26 cellular contexts compared by ENCODE assay signal in genomic region chr15:29917600-29918597, GRCh38.
DNase-seq lines count a peak whose midpoint lies in the region; TF ChIP-seq lines count a peak whose summit lies in the region.
"Had no signal": no experiment of that assay in that cellular context is flagged by ENCODE, and none has a peak within 500 bp of the region (broad histone marks: within the 10 kb centered on the region; RNA-seq: fewer than 3 reads in every experiment).

No MANE protein-coding gene starts in this region.

- CTCF ChIA-PET in activated naive CD4-positive, alpha-beta T cell treated with anti-CD3 and anti-CD28 coated beads, Interleukin-2, amount 10 ng/mL, durations not matched to agents 7 days and 5 days (lab: Charles Lee) = no interaction called here

- H3K23ac ChIP-seq in mesendoderm (ENCODE audit: low read length) = no peak overlapping the region

- H3K27me3 ChIP-seq in ACC112 (ENCODE audit: insufficient read depth, low read length) (no peaks in the 10 kb centered on the region), hepatocyte (no peaks in the 10 kb centered on the region), mesendoderm (ENCODE audit: insufficient read depth, low read length, poor library complexity) (no peaks in the 10 kb centered on the region)
- H3K27me3 ChIP-seq: BLaER1, neural progenitor cell, upper lobe of left lung had no signal

- H3K9me3 Mint-ChIP-seq in HFFc6 = no peaks in the 10 kb centered on the region
- no peaks in the 10 kb centered on the region for H3K9me3 Mint-ChIP-seq in activated naive CD4-positive, alpha-beta T cell treated with anti-CD3 and anti-CD28 coated beads, Interleukin-2, amount 10 ng/mL, durations not matched to agents 7 days and 5 days
- H3K9me3 Mint-ChIP-seq: activated CD4-positive, alpha-beta T cell treated with anti-CD3 and anti-CD28 coated beads, Interleukin-2, amount 10 ng/mL, durations not matched to agents 7 days and 5 days; H9; neural progenitor cell; T-helper 2 cell treated with Interferon-gamma antibody and Interleukin-4, amounts not matched to agents 5 μg/mL and 100 μg/mL, for 36 hours had no signal

- H2AFZ ChIP-seq in ACC112 (ENCODE audit: low read length, unreplicated experiment) (peak overlapping the region; percentile 59), hepatocyte (no peak overlapping the region)
- H2AFZ ChIP-seq: neural progenitor cell had no signal

- H3K36me3 Mint-ChIP-seq in HFFc6 (ENCODE audit: low read depth) = no peaks in the 10 kb centered on the region
- H3K36me3 Mint-ChIP-seq in activated naive CD4-positive, alpha-beta T cell treated with anti-CD3 and anti-CD28 coated beads, Interleukin-2, amount 10 ng/mL, durations not matched to agents 7 days and 5 days = no peaks in the 10 kb centered on the region
- H3K36me3 Mint-ChIP-seq: neural progenitor cell had no signal

- H3K56ac ChIP-seq in mesendoderm (ENCODE audit: low read length) = no peak overlapping the region

- no peak overlapping the region for H2AK5ac ChIP-seq in mesendoderm (ENCODE audit: low read length)

- H3K79me2 ChIP-seq in ACC112 (ENCODE audit: control insufficient read depth, insufficient read depth, low read length, unreplicated experiment) = no peaks in the 10 kb centered on the region
- no peaks in the 10 kb centered on the region for H3K79me2 ChIP-seq in hepatocyte
- no peaks in the 10 kb centered on the region for H3K79me2 ChIP-seq in mesendoderm (ENCODE audit: control insufficient read depth, insufficient read depth, low read length)

- H3K36me3 ChIP-seq in ACC112 (ENCODE audit: insufficient read depth, low read length) = no peaks in the 10 kb centered on the region
- H3K36me3 ChIP-seq in hepatocyte (replicated peaks; ENCODE audit: insufficient read depth, low read depth) = no peaks in the 10 kb centered on the region
- no peaks in the 10 kb centered on the region for H3K36me3 ChIP-seq in mesendoderm (ENCODE audit: control insufficient read depth, insufficient read depth, low read length)
- H3K36me3 ChIP-seq: BLaER1, neural progenitor cell, upper lobe of left lung, WERI-Rb-1 had no signal

- H4K5ac ChIP-seq in mesendoderm (ENCODE audit: low read length) = no peak overlapping the region

- H3K4me2 ChIP-seq in hepatocyte (peak overlapping the region; percentile 40), mesendoderm (ENCODE audit: low read length) (no peak overlapping the region)
- H3K4me2 ChIP-seq: BLaER1, neural progenitor cell had no signal

- H3K79me1 ChIP-seq in mesendoderm (ENCODE audit: low read length) = no peaks in the 10 kb centered on the region

- peak overlapping the region; percentile 69 for H3K4me3 Mint-ChIP-seq in HFFc6
- H3K4me3 Mint-ChIP-seq in activated naive CD4-positive, alpha-beta T cell treated with anti-CD3 and anti-CD28 coated beads, Interleukin-2, amount 10 ng/mL, durations not matched to agents 7 days and 5 days = no peak overlapping the region
- H3K4me3 Mint-ChIP-seq: activated CD4-positive, alpha-beta T cell treated with anti-CD3 and anti-CD28 coated beads, Interleukin-2, amount 10 ng/mL, durations not matched to agents 7 days and 5 days; H9; neural progenitor cell; T-helper 2 cell treated with Interferon-gamma antibody and Interleukin-4, amounts not matched to agents 5 μg/mL and 100 μg/mL, for 36 hours had no signal

- no peak overlapping the region for H4K8ac ChIP-seq in mesendoderm (ENCODE audit: low read depth, low read length)

- H3K27me3 Mint-ChIP-seq in HFFc6 (ENCODE audit: insufficient read depth) = no peaks in the 10 kb centered on the region; the same call in 1 of the 2 replicates
- H3K27me3 Mint-ChIP-seq in activated naive CD4-positive, alpha-beta T cell treated with anti-CD3 and anti-CD28 coated beads, Interleukin-2, amount 10 ng/mL, durations not matched to agents 7 days and 5 days = peaks cover 26% of the 10 kb centered on the region

- H3K27ac ChIP-seq in ACC112 (ENCODE audit: low read depth, low read length) = peak overlapping the region; percentile 28
- peak overlapping the region; percentile 5 for H3K27ac ChIP-seq in caudate nucleus (ENCODE audit: low read depth, low read length)
- H3K27ac ChIP-seq in hepatocyte = peak overlapping the region; percentile 56
- H3K27ac ChIP-seq in mesendoderm (ENCODE audit: low read depth, low read length) = no peak overlapping the region
- H3K27ac ChIP-seq: BLaER1, neural progenitor cell, upper lobe of left lung, WERI-Rb-1 had no signal

- WGBS in hepatocyte (ENCODE audit: low lambda C conversion rate, missing lambda C conversion rate) = 84% methylated on average over 11 of the region's 11 CpGs
- no CpG with 5 or more reads among the region's 11 CpGs for WGBS in mesendoderm (ENCODE audit: extremely low coverage, insufficient coverage, low lambda C conversion rate)

- no peak overlapping the region for H2BK5ac ChIP-seq in mesendoderm (ENCODE audit: low read length)

- H3K9me2 ChIP-seq in hepatocyte (replicated peaks; ENCODE audit: insufficient read depth) = no peaks in the 10 kb centered on the region

- no peak overlapping the region for H2BK15ac ChIP-seq in mesendoderm (replicated peaks; ENCODE audit: low read depth)

- H3K4me1 ChIP-seq in ACC112 (ENCODE audit: control insufficient read depth, insufficient read depth, low read length, unreplicated experiment) (peaks cover 37% of the 10 kb centered on the region), hepatocyte (ENCODE audit: insufficient read depth) (peaks cover 23% of the 10 kb centered on the region), mesendoderm (ENCODE audit: control insufficient read depth, low read depth, low read length) (peaks cover 6% of the 10 kb centered on the region)
- H3K4me1 ChIP-seq: BLaER1 had no signal

- no peak overlapping the region for H3K9ac ChIP-seq in mesendoderm (ENCODE audit: low read length)
- H3K9ac ChIP-seq: BLaER1, neural progenitor cell had no signal

- no peak overlapping the region for H3K18ac ChIP-seq in mesendoderm (ENCODE audit: low read length)

- DNase-seq in HFFc6 (peak; percentile 69), caudate nucleus (lab: John Stamatoyannopoulos, UW) (no peak), hepatocyte (ENCODE audit: low spot score) (peak; percentile 30), NCI-H2029 (lab: John Stamatoyannopoulos, UW) (no peak), mesendoderm (no peak)
- DNase-seq in stimulated activated CD4-positive, alpha-beta T cell treated with anti-CD3 and anti-CD28 coated beads, Interleukin-4, amount 100 ng/mL, for 4 hours = no peak
- no peak for DNase-seq in activated naive CD4-positive, alpha-beta T cell treated with anti-CD3 and anti-CD28 coated beads, Interleukin-2, amount 10 ng/mL, durations not matched to agents 7 days and 5 days
- DNase-seq: activated CD4-positive, alpha-beta T cell treated with anti-CD3 and anti-CD28 coated beads, Interleukin-2, amount 10 ng/mL, durations not matched to agents 7 days and 5 days; activated naive CD4-positive, alpha-beta T cell; activated T-cell treated with anti-CD3 and anti-CD28 coated beads, Interleukin-2, amount 50 U/mL, for 48 hours; amniotic stem cell; Calu3; dermis blood vessel endothelial cell; DND-41; H9; MM.1S; NCI-H1417 treated with DMSO at 0.1 percent for 48 hours; NCI-H446; NCI-H82; posterior cingulate gyrus; upper lobe of left lung; WERI-Rb-1 had no signal

- H2BK120ac ChIP-seq in mesendoderm (ENCODE audit: low read depth, low read length) = no peak overlapping the region

- no peak overlapping the region for H3K4ac ChIP-seq in mesendoderm (ENCODE audit: low read depth, low read length)

- H4K20me1 ChIP-seq in hepatocyte (ENCODE audit: insufficient read depth, poor library complexity, severe bottlenecking) = no peaks in the 10 kb centered on the region
- H4K20me1 ChIP-seq: BLaER1 had no signal

- no peaks in the 10 kb centered on the region for H3K9me3 ChIP-seq in hepatocyte (ENCODE audit: low read depth)
- H3K9me3 ChIP-seq: BLaER1, upper lobe of left lung had no signal

- no peak for TF ChIP-seq CTCF in HFFc6 (IDR thresholded peaks at IDR 0.05)
- TF ChIP-seq CTCF in hepatocyte (IDR thresholded peaks at IDR 0.05; ENCODE audit: poor library complexity) = no peak

- H3K4me3 ChIP-seq in ACC112 (ENCODE audit: low read depth, low read length) (no peak overlapping the region), hepatocyte (no peak overlapping the region), mesendoderm (ENCODE audit: low read length) (no peak overlapping the region)
- H3K4me3 ChIP-seq: BLaER1, neural progenitor cell, upper lobe of left lung had no signal

- H3K4me1 Mint-ChIP-seq in HFFc6 (ENCODE audit: low read depth) = peaks cover 51% of the 10 kb centered on the region
- no peaks in the 10 kb centered on the region for H3K4me1 Mint-ChIP-seq in activated naive CD4-positive, alpha-beta T cell treated with anti-CD3 and anti-CD28 coated beads, Interleukin-2, amount 10 ng/mL, durations not matched to agents 7 days and 5 days
- H3K4me1 Mint-ChIP-seq: activated CD4-positive, alpha-beta T cell treated with anti-CD3 and anti-CD28 coated beads, Interleukin-2, amount 10 ng/mL, durations not matched to agents 7 days and 5 days had no signal

- H3K27ac Mint-ChIP-seq in HFFc6 = peak overlapping the region; percentile 64
- H3K27ac Mint-ChIP-seq in activated naive CD4-positive, alpha-beta T cell treated with anti-CD3 and anti-CD28 coated beads, Interleukin-2, amount 10 ng/mL, durations not matched to agents 7 days and 5 days = no peak overlapping the region
- H3K27ac Mint-ChIP-seq: activated CD4-positive, alpha-beta T cell treated with anti-CD3 and anti-CD28 coated beads, Interleukin-2, amount 10 ng/mL, durations not matched to agents 7 days and 5 days; H9; neural progenitor cell; T-helper 2 cell treated with Interferon-gamma antibody and Interleukin-4, amounts not matched to agents 5 μg/mL and 100 μg/mL, for 36 hours had no signal

Comparison
In these comparisons a context has a peak if more than half of its experiments do, and no peak if none do; other contexts are left out.
1. DNase-seq: peak in HFFc6 (single experiment) and hepatocyte (single experiment); none in caudate nucleus (0 of 61), stimulated activated CD4-positive, alpha-beta T cell treated with anti-CD3 and anti-CD28 coated beads, Interleukin-4, amount 100 ng/mL, for 4 hours (0 of 2), activated naive CD4-positive, alpha-beta T cell treated with anti-CD3 and anti-CD28 coated beads, Interleukin-2, amount 10 ng/mL, durations not matched to agents 7 days and 5 days (single experiment), NCI-H2029 (single experiment) and mesendoderm (single experiment).